Comparison of ENCODE assay signal across 1 cellular context in the genomic region with DNA sequence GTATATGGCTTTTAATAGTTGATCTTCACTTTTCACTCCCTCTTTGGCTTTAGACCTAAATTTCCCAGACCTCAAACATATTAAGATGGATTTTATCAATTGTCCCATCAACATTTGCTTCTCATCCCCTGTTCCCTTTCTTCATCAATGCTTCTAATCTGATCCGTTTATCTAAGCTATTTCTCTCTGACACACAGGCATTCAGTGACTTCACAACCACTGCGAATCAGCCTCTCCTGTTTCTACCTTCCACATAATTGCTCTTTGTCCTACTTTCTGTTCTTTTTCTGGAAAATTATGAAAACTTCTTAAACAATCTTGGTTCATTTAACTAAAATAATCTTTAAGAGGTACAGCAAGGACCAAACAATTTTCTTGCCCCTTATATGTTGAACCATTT.
TF ChIP-seq lines count a peak whose summit lies in the region.

No MANE protein-coding gene starts in this region.

TF ChIP-seq in SK-N-SH, 30 proteins besides CTCF, POLR2A, EP300 and RAD21 (continued from another document):
- TF ChIP-seq, protein P1, sequence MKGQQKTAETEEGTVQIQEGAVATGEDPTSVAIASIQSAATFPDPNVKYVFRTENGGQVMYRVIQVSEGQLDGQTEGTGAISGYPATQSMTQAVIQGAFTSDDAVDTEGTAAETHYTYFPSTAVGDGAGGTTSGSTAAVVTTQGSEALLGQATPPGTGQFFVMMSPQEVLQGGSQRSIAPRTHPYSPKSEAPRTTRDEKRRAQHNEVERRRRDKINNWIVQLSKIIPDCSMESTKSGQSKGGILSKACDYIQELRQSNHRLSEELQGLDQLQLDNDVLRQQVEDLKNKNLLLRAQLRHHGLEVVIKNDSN (IDR thresholded peaks at IDR 0.05; ENCODE audit: borderline replicate concordance, low read depth): no peak
- TF ChIP-seq SMC3 (IDR thresholded peaks at IDR 0.05; ENCODE audit: low read depth, low read length): no peak
- TF ChIP-seq RCOR1 (IDR thresholded peaks at IDR 0.05; ENCODE audit: low read length): no peak
- no peak for TF ChIP-seq EZH2phosphoT487 (IDR thresholded peaks at IDR 0.05; ENCODE audit: borderline replicate concordance, low read depth)
- no peak for TF ChIP-seq RXRA (IDR thresholded peaks at IDR 0.05; ENCODE audit: borderline replicate concordance, low read depth)
- no peak for TF ChIP-seq RFX5 (IDR thresholded peaks at IDR 0.05; ENCODE audit: low read length)
- TF ChIP-seq, protein P2, sequence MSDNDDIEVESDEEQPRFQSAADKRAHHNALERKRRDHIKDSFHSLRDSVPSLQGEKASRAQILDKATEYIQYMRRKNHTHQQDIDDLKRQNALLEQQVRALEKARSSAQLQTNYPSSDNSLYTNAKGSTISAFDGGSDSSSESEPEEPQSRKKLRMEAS (IDR thresholded peaks at IDR 0.05; ENCODE audit: low read depth): no peak
TF ChIP-seq in SK-N-SH: peak in this region for 0.
